Comparison of ENCODE assay signal across 7 cellular contexts in the genomic region with DNA sequence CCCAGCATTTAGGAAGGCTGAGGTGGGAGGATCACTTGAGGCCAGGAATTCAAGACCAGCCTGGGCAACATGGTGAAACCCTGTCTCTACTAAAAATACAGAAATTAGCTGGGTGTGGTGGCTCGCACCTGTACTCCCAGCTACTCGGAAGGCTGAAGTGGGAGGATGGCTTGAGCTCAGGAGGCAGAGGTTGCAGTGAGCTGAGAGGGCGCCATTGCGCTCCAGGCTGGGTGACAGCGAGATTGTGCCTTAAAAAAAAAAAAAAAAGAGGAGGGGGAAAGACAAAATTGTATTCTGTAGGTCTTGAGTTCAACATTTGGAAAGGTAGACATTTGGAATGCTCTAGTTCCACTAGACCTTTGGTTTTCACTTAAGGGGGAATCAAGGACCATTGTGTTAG. TPM values are rescaled to one million over a fixed set of nuclear protein-coding genes. Genes with fewer than 3 reads are reported as not detected.
DNase-seq lines count a peak whose midpoint lies in the region; ATAC-seq, FAIRE-seq and TF ChIP-seq lines count a peak whose summit lies in the region.
"Not testable (repeated sequence)": the region's sequence is repeated elsewhere in the genome, so short reads cannot be mapped to it uniquely, and the experiment has no call there.

No MANE protein-coding gene starts in this region.

- SMC1A ChIA-PET in GM12878 (lab: Charles Lee; ENCODE audit: uncharacterized antibody, unreplicated experiment), result not testable (repeated sequence)

- not testable (repeated sequence) for TF ChIP-seq CTCF in RWPE1 (conservative IDR thresholded peaks at IDR 0.05; ENCODE audit: low read depth); GM12878 (IDR thresholded peaks at IDR 0.05 in 2 of 3, conservative IDR thresholded peaks at IDR 0.05 in 1 of 3; ENCODE audit: control insufficient read depth in 2 of 3, extremely low read depth in 1 of 3, insufficient read depth in 1 of 3, low read depth in 3 of 3, low read length in 3 of 3); esophagus squamous epithelium (IDR thresholded peaks at IDR 0.05); nephron progenitor cell (IDR thresholded peaks at IDR 0.05)

- DNase-seq in DMS53 (lab: John Stamatoyannopoulos, UW) (peak; percentile 32), Karpas-422 (peak; percentile 47)
- DNase-seq in RWPE1 (ENCODE audit: low spot score); activated T-cell treated with anti-CD3 and anti-CD28 coated beads, Interleukin-2, amount 50 U/mL, for 24 hours; GM12878 (ENCODE audit: low read depth, low spot score); esophagus squamous epithelium (lab: John Stamatoyannopoulos, UW); nephron progenitor cell: not testable (repeated sequence)

- FAIRE-seq in GM12878 (lab: Jason Lieb, UNC), result not testable (repeated sequence)

- not testable (repeated sequence) for H3K27ac ChIP-seq in Karpas-422 (ENCODE audit: low read length); GM12878 (ENCODE audit: control insufficient read depth, insufficient read depth)
- H3K27ac ChIP-seq in RWPE1 (peak overlapping the region; percentile 51), esophagus squamous epithelium (peak overlapping the region in 3 of 4 donors; percentile 63 to 77 (median 65))

- not testable (repeated sequence) for TF ChIP-seq POLR2A in GM12878 (IDR thresholded peaks at IDR 0.05; ENCODE audit: low read depth, low read length); esophagus squamous epithelium (IDR thresholded peaks at IDR 0.05)

- POLR2A ChIA-PET in RWPE1 (lab: Yijun Ruan, JAX; ENCODE audit: low non-redundant PET); GM12878 (lab: Charles Lee): not testable (repeated sequence)

- TF ChIP-seq EP300 in GM12878 (IDR thresholded peaks at IDR 0.05; ENCODE audit: borderline replicate concordance in 1 of 2, control insufficient read depth in 1 of 2, low read depth in 2 of 2, low read length in 2 of 2), result not testable (repeated sequence)

- not testable (repeated sequence) for H3K9me2 ChIP-seq in Karpas-422 (replicated peaks; ENCODE audit: insufficient read depth, low read length)

- peak overlapping the region; percentile 60 for H3K27ac Mint-ChIP-seq in activated T-cell treated with anti-CD3 and anti-CD28 coated beads, Interleukin-2, amount 50 U/mL, for 24 hours
- peak overlapping the region; percentile 85 for H3K27ac Mint-ChIP-seq in nephron progenitor cell

- not testable (repeated sequence) for H3K4me3 ChIP-seq in Karpas-422 (ENCODE audit: low read length); GM12878; esophagus squamous epithelium

- not testable (repeated sequence) for H3K4me1 ChIP-seq in Karpas-422 (ENCODE audit: low read length); GM12878 (ENCODE audit: control insufficient read depth, insufficient read depth, low read length)
- H3K4me1 ChIP-seq in esophagus squamous epithelium, result peaks cover 0 to 45% (median 3%) of the 10 kb centered on the region in 3 donors

- H2AFZ ChIP-seq in Karpas-422 (ENCODE audit: low read length); GM12878 (ENCODE audit: control insufficient read depth, low read depth, low read length): not testable (repeated sequence)

- peaks cover 94% of the 10 kb centered on the region for H3K36me3 Mint-ChIP-seq in activated T-cell treated with anti-CD3 and anti-CD28 coated beads, Interleukin-2, amount 50 U/mL, for 24 hours (ENCODE audit: low read depth)
- peaks cover 70% of the 10 kb centered on the region for H3K36me3 Mint-ChIP-seq in nephron progenitor cell (ENCODE audit: low read depth)

- peaks cover 13% of the 10 kb centered on the region for H4K20me1 ChIP-seq in Karpas-422 (ENCODE audit: insufficient read depth, low read depth, low read length)
- not testable (repeated sequence) for H4K20me1 ChIP-seq in GM12878 (ENCODE audit: control insufficient read depth, insufficient read depth)

- RAD21 ChIA-PET in GM12878 (lab: Charles Lee; ENCODE audit: unreplicated experiment), result interaction anchor here (0.7 to 1.6 kb wide), 2 partner anchors 12 to 1115 kb away, joined by 3 to 6 read pairs; a partner anchor contains a TSS

- not testable (repeated sequence) for H3K9me3 ChIP-seq in Karpas-422 (ENCODE audit: low read length); GM12878 (replicated peaks; ENCODE audit: control insufficient read depth, insufficient read depth, low read length); esophagus squamous epithelium

- not testable (repeated sequence) for H3K9me3 Mint-ChIP-seq in activated T-cell treated with anti-CD3 and anti-CD28 coated beads, Interleukin-2, amount 50 U/mL, for 24 hours; nephron progenitor cell

- not testable (repeated sequence) for ATAC-seq in GM12878

- not testable (repeated sequence) for H3K27me3 ChIP-seq in Karpas-422 (ENCODE audit: low read length); GM12878 (replicated peaks in 1 of 2; ENCODE audit: control insufficient read depth in 2 of 2, insufficient read depth in 2 of 2, low read length in 1 of 2); esophagus squamous epithelium

- intact Hi-C loops in GM12878 (cut with micrococcal nuclease; ENCODE audit: unreplicated experiment); esophagus squamous epithelium (cut with DNase I): not testable (repeated sequence)

- H3K9ac ChIP-seq in Karpas-422 (ENCODE audit: low read length); GM12878 (ENCODE audit: control insufficient read depth, insufficient read depth, low read length): not testable (repeated sequence)

- H3K4me1 Mint-ChIP-seq in activated T-cell treated with anti-CD3 and anti-CD28 coated beads, Interleukin-2, amount 50 U/mL, for 24 hours (ENCODE audit: low read depth), result peaks cover 26% of the 10 kb centered on the region
- H3K4me1 Mint-ChIP-seq in nephron progenitor cell, result not testable (repeated sequence)

- not testable (repeated sequence) for H3K27me3 Mint-ChIP-seq in activated T-cell treated with anti-CD3 and anti-CD28 coated beads, Interleukin-2, amount 50 U/mL, for 24 hours; nephron progenitor cell (ENCODE audit: low read depth, poor library complexity)

- not testable (repeated sequence) for H3K4me3 Mint-ChIP-seq in activated T-cell treated with anti-CD3 and anti-CD28 coated beads, Interleukin-2, amount 50 U/mL, for 24 hours; nephron progenitor cell

- in situ Hi-C loops in GM12878 (cut with MboI), result not testable (repeated sequence)

- H3K79me2 ChIP-seq in Karpas-422 (ENCODE audit: low read length), result peaks cover 13% of the 10 kb centered on the region
- not testable (repeated sequence) for H3K79me2 ChIP-seq in GM12878 (ENCODE audit: control insufficient read depth, insufficient read depth, low read length)

- TF ChIP-seq RAD21 in GM12878 (IDR thresholded peaks at IDR 0.05; ENCODE audit: insufficient read depth, low read depth, low read length), result not testable (repeated sequence)

- not testable (repeated sequence) for H3K4me2 ChIP-seq in Karpas-422 (ENCODE audit: low read depth, low read length, poor library complexity, severe bottlenecking); GM12878 (ENCODE audit: control insufficient read depth, insufficient read depth)

- CTCF ChIA-PET in RWPE1 (lab: Yijun Ruan, JAX); GM12878 (lab: Yijun Ruan, JAX): not testable (repeated sequence)

- 100% methylated on average over 5 of the region's 5 CpGs for WGBS in GM12878 (ENCODE audit: insufficient coverage, insufficient replicate concordance, low lambda C conversion rate, missing lambda C conversion rate)
- WGBS in esophagus squamous epithelium, 2 donors, result 74 to 80% methylated on average over 4 to 5 of the region's 5 CpGs

- peaks cover 42% of the 10 kb centered on the region for H3K36me3 ChIP-seq in Karpas-422 (ENCODE audit: insufficient read depth, low read length)
- H3K36me3 ChIP-seq in GM12878 (ENCODE audit: control insufficient read depth in 2 of 2, insufficient read depth in 2 of 2, low read length in 1 of 2), result peaks cover 29 to 37% of the 10 kb centered on the region in 2 experiments
- peaks cover 6 to 99% (median 33%) of the 10 kb centered on the region in 3 donors for H3K36me3 ChIP-seq in esophagus squamous epithelium

- BruUV-seq in GM12878 (replicated peaks; lab: Mats Ljungman, UMichigan), result TSS peak; percentile 22

RNA-seq across cellular contexts. Expression of a gene that starts 7.7 kb away (rescaled TPM):
- total RNA-seq in Karpas-422 (2014; rRNA removed; shearing (Covaris generic); ENCODE audit: low replicate concordance), result 314 and 361 TPM in 2 replicates
- total RNA-seq in GM12878 (2013; cell fraction: nucleolus; rRNA removed), result 51.2 and 54.9 TPM in 2 replicates
- total RNA-seq in GM12878 (2014; rRNA removed) (415 and 426 TPM in 2 replicates), GM12878 (2014; rRNA removed; fragmentation: Illumina TruSeq; extraction: Trizol) (629 and 683 TPM in 2 replicates), GM12878 (2021) (411 and 415 TPM in 2 replicates), esophagus squamous epithelium (100 to 1,000 TPM; 163 to 327 (median 228) TPM)
- 296 TPM for polyA plus RNA-seq in GM12878 (2011; ENCODE audit: low read depth)
- polyA plus RNA-seq in GM12878 (2011; rRNA removed) (444 and 610 TPM in 2 replicates), GM12878 (2014; fragmentation: Illumina TruSeq; extraction: Trizol) (592 and 753 TPM in 2 replicates), GM12878 (2014; fragmentation: Nextera tagmentation; extraction: Ambion mirVana) (100 to 1,000 TPM; 124 to 227 TPM), GM12878 (2014; rRNA removed) (381 and 414 TPM in 2 replicates), GM12878 (2016; fragmentation: Nextera tagmentation; extraction: Ambion mirVana) (100 to 1,000 TPM; 945 to 989 TPM)
- polyA plus RNA-seq in GM12878 (2011; cell fraction: cytosol; rRNA removed), result 232 and 273 TPM in 2 replicates
- polyA plus RNA-seq in GM12878 (2011; cell fraction: nucleus; rRNA removed), result 184 and 213 TPM in 2 replicates
- 238 and 269 TPM in 2 replicates for polyA plus RNA-seq in GM12878 (2012)
- 160 and 234 TPM in 2 replicates for polyA minus RNA-seq in GM12878 (2011; rRNA and poly(A)+ RNA removed)
- polyA minus RNA-seq in GM12878 (2011; cell fraction: cytosol; rRNA and poly(A)+ RNA removed), result 111 TPM in 2 replicates
- 34.8 and 40.8 TPM in 2 replicates for polyA minus RNA-seq in GM12878 (2011; cell fraction: nucleus; rRNA and poly(A)+ RNA removed)

RNA-seq across cellular contexts. Expression of a gene that starts 11.3 kb away (rescaled TPM):
- total RNA-seq in Karpas-422 (2014; rRNA removed; shearing (Covaris generic); ENCODE audit: low replicate concordance), result 53.5 and 67.5 TPM in 2 replicates
- 166 and 189 TPM in 2 replicates for total RNA-seq in GM12878 (2013; cell fraction: nucleolus; rRNA removed)
- total RNA-seq in GM12878 (2014; rRNA removed) (68.6 and 70.4 TPM in 2 replicates), GM12878 (2014; rRNA removed; fragmentation: Illumina TruSeq; extraction: Trizol) (74.6 and 76.3 TPM in 2 replicates), GM12878 (2021) (44.6 and 45.8 TPM in 2 replicates), esophagus squamous epithelium (10 to 100 TPM; 22.4 to 37.4 (median 29.8) TPM)
- 32.9 TPM for polyA plus RNA-seq in GM12878 (2011; ENCODE audit: low read depth)
- polyA plus RNA-seq in GM12878 (2011; rRNA removed) (69.5 and 69.8 TPM in 2 replicates), GM12878 (2014; fragmentation: Illumina TruSeq; extraction: Trizol) (50.2 and 53.3 TPM in 2 replicates), GM12878 (2014; fragmentation: Nextera tagmentation; extraction: Ambion mirVana) (100 to 1,000 TPM; 101 to 109 TPM), GM12878 (2014; rRNA removed) (50.6 and 56.4 TPM in 2 replicates), GM12878 (2016; fragmentation: Nextera tagmentation; extraction: Ambion mirVana) (10 to 100 TPM; 71.5 to 74.8 TPM)
- 45.4 and 50.3 TPM in 2 replicates for polyA plus RNA-seq in GM12878 (2011; cell fraction: cytosol; rRNA removed)
- polyA plus RNA-seq in GM12878 (2011; cell fraction: nucleus; rRNA removed), result 60.8 and 64.9 TPM in 2 replicates
- 35.3 and 37.0 TPM in 2 replicates for polyA plus RNA-seq in GM12878 (2012)
- 39.9 and 44.4 TPM in 2 replicates for polyA minus RNA-seq in GM12878 (2011; rRNA and poly(A)+ RNA removed)
- polyA minus RNA-seq in GM12878 (2011; cell fraction: cytosol; rRNA and poly(A)+ RNA removed), result 15.9 and 16.4 TPM in 2 replicates
- polyA minus RNA-seq in GM12878 (2011; cell fraction: nucleus; rRNA and poly(A)+ RNA removed), result 35.1 and 43.3 TPM in 2 replicates

RNA-seq across cellular contexts. Expression of a gene that starts 11.8 kb away (rescaled TPM):
- 113 and 116 TPM in 2 replicates for total RNA-seq in Karpas-422 (2014; rRNA removed; shearing (Covaris generic); ENCODE audit: low replicate concordance)
- 270 and 280 TPM in 2 replicates for total RNA-seq in GM12878 (2013; cell fraction: nucleolus; rRNA removed)
- total RNA-seq in GM12878 (2014; rRNA removed) (188 and 189 TPM in 2 replicates), GM12878 (2014; rRNA removed; fragmentation: Illumina TruSeq; extraction: Trizol) (232 and 233 TPM in 2 replicates), GM12878 (2021) (109 and 125 TPM in 2 replicates), esophagus squamous epithelium (10 to 100 TPM; 35.7 to 79.5 (median 69.5) TPM)
- 35.8 TPM for polyA plus RNA-seq in GM12878 (2011; ENCODE audit: low read depth)
- polyA plus RNA-seq in GM12878 (2011; rRNA removed) (200 and 238 TPM in 2 replicates), GM12878 (2014; fragmentation: Illumina TruSeq; extraction: Trizol) (244 and 280 TPM in 2 replicates), GM12878 (2014; fragmentation: Nextera tagmentation; extraction: Ambion mirVana) (100 to 1,000 TPM; 110 to 137 TPM), GM12878 (2014; rRNA removed) (153 and 173 TPM in 2 replicates), GM12878 (2016; fragmentation: Nextera tagmentation; extraction: Ambion mirVana) (100 to 1,000 TPM; 188 to 208 TPM)
- 145 and 161 TPM in 2 replicates for polyA plus RNA-seq in GM12878 (2011; cell fraction: cytosol; rRNA removed)
- polyA plus RNA-seq in GM12878 (2011; cell fraction: nucleus; rRNA removed), result 127 and 139 TPM in 2 replicates
- polyA plus RNA-seq in GM12878 (2012), result 80.8 and 110 TPM in 2 replicates
- 258 and 329 TPM in 2 replicates for polyA minus RNA-seq in GM12878 (2011; rRNA and poly(A)+ RNA removed)
- 66.0 and 82.0 TPM in 2 replicates for polyA minus RNA-seq in GM12878 (2011; cell fraction: cytosol; rRNA and poly(A)+ RNA removed)
- 93.5 and 119 TPM in 2 replicates for polyA minus RNA-seq in GM12878 (2011; cell fraction: nucleus; rRNA and poly(A)+ RNA removed)

RNA-seq across cellular contexts. Expression of a gene that starts 37.5 kb away (rescaled TPM):
- 17.0 and 19.5 TPM in 2 replicates for total RNA-seq in Karpas-422 (2014; rRNA removed; shearing (Covaris generic); ENCODE audit: low replicate concordance)
- 17.5 and 18.6 TPM in 2 replicates for total RNA-seq in GM12878 (2013; cell fraction: nucleolus; rRNA removed)
- total RNA-seq in GM12878 (2014; rRNA removed) (11.7 and 12.7 TPM in 2 replicates), GM12878 (2014; rRNA removed; fragmentation: Illumina TruSeq; extraction: Trizol) (12.4 and 12.8 TPM in 2 replicates), GM12878 (2021) (30.6 and 33.5 TPM in 2 replicates), esophagus squamous epithelium (10 to 100 TPM in 2 of 4 donors, 1 to 10 TPM in 2; 5.2 to 13.9 (median 8.8) TPM)
- 8.1 TPM for polyA plus RNA-seq in GM12878 (2011; ENCODE audit: low read depth)
- polyA plus RNA-seq in GM12878 (2011; rRNA removed) (12.3 and 16.5 TPM in 2 replicates), GM12878 (2014; fragmentation: Illumina TruSeq; extraction: Trizol) (32.0 and 33.2 TPM in 2 replicates), GM12878 (2014; fragmentation: Nextera tagmentation; extraction: Ambion mirVana) (10 to 100 TPM; 12.2 to 13.3 TPM), GM12878 (2014; rRNA removed) (24.6 and 24.8 TPM in 2 replicates), GM12878 (2016; fragmentation: Nextera tagmentation; extraction: Ambion mirVana) (1 to 10 TPM; 6.5 to 8.5 TPM)
- polyA plus RNA-seq in GM12878 (2011; cell fraction: cytosol; rRNA removed), result 16.9 and 18.8 TPM in 2 replicates
- 12.3 and 20.4 TPM in 2 replicates for polyA plus RNA-seq in GM12878 (2011; cell fraction: nucleus; rRNA removed)
- polyA plus RNA-seq in GM12878 (2012), result 11.2 and 11.5 TPM in 2 replicates
- 27.1 and 28.2 TPM in 2 replicates for polyA minus RNA-seq in GM12878 (2011; rRNA and poly(A)+ RNA removed)
- 12.3 and 12.7 TPM in 2 replicates for polyA minus RNA-seq in GM12878 (2011; cell fraction: cytosol; rRNA and poly(A)+ RNA removed)
- polyA minus RNA-seq in GM12878 (2011; cell fraction: nucleus; rRNA and poly(A)+ RNA removed), result 5.7 and 9.2 TPM in 2 replicates

RNA-seq across cellular contexts. Expression of a gene that starts 54.7 kb away (rescaled TPM):
- total RNA-seq in Karpas-422 (2014; rRNA removed; shearing (Covaris generic); ENCODE audit: low replicate concordance), result 22.2 and 23.8 TPM in 2 replicates
- total RNA-seq in GM12878 (2013; cell fraction: nucleolus; rRNA removed), result 51.6 and 76.9 TPM in 2 replicates
- total RNA-seq in GM12878 (2014; rRNA removed) (31.4 and 46.6 TPM in 2 replicates), GM12878 (2014; rRNA removed; fragmentation: Illumina TruSeq; extraction: Trizol) (35.0 and 40.5 TPM in 2 replicates), GM12878 (2021) (59.4 and 60.4 TPM in 2 replicates), esophagus squamous epithelium (10 to 100 TPM; 28.2 to 48.8 (median 38.1) TPM)
- polyA plus RNA-seq in GM12878 (2011; ENCODE audit: low read depth), result 47.0 TPM
- polyA plus RNA-seq in GM12878 (2011; rRNA removed) (78.2 and 96.2 TPM in 2 replicates), GM12878 (2014; fragmentation: Illumina TruSeq; extraction: Trizol) (42.1 and 42.2 TPM in 2 replicates), GM12878 (2014; fragmentation: Nextera tagmentation; extraction: Ambion mirVana) (100 to 1,000 TPM; 161 to 236 TPM), GM12878 (2014; rRNA removed) (44.9 and 53.0 TPM in 2 replicates), GM12878 (2016; fragmentation: Nextera tagmentation; extraction: Ambion mirVana) (100 to 1,000 TPM; 156 to 170 TPM)
- polyA plus RNA-seq in GM12878 (2011; cell fraction: cytosol; rRNA removed), result 43.5 and 44.7 TPM in 2 replicates
- 74.8 and 78.7 TPM in 2 replicates for polyA plus RNA-seq in GM12878 (2011; cell fraction: nucleus; rRNA removed)
- 55.9 and 66.9 TPM in 2 replicates for polyA plus RNA-seq in GM12878 (2012)
- 18.8 and 22.5 TPM in 2 replicates for polyA minus RNA-seq in GM12878 (2011; rRNA and poly(A)+ RNA removed)
- 13.1 and 16.4 TPM in 2 replicates for polyA minus RNA-seq in GM12878 (2011; cell fraction: cytosol; rRNA and poly(A)+ RNA removed)
- polyA minus RNA-seq in GM12878 (2011; cell fraction: nucleus; rRNA and poly(A)+ RNA removed), result 31.9 and 42.7 TPM in 2 replicates
